In the genomic region with DNA sequence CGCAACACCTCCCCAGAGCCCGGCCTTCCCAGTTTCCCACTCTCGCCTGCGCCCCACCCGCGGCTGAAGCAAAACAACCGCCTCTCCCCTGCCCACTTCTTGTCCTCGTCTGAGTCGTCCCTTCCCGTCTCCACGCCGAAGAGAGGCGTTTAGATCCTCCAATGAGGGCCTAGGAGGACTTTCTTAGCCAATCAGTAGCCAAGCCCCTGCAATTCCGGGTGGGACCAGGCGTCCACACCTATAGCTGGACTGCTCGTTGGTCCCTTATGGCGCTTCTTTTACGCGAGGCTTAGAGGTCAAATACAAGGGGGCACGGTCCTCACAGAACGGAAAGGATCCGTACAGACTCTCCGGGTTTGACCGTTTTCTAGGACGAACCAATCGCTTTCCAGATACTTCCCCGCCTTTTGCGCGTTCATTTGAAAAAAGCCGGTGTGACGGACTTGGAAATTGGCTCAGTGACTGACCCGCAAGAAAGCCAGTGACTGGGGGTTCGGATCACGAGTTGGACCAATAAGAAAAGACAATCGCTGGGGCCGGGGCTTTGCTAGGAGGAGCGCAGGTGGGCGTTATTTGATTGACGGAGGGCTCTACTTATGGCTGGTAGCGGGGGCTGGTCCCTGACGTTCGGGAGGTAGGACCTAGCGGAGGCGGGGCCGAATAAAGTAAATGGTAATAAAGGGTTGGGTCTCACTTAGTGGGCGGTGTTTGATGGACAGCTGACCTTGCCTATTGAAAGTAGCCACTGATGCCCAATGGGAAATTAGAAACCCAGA, we compare ENCODE assay signal across 8 cellular contexts. TPM values are rescaled to one million over a fixed set of nuclear protein-coding genes. Genes with fewer than 3 reads are reported as not detected.
A peak's percentile ranks its signal among the peaks of the same experiment; 100 is the strongest.
DNase-seq lines count a peak whose midpoint lies in the region; ATAC-seq and TF ChIP-seq lines count a peak whose summit lies in the region.

No MANE protein-coding gene starts in this region.

- H3K4me3 ChIP-seq in left ventricle myocardium inferior (peak overlapping the region; percentile 72), upper lobe of right lung (peak overlapping the region; percentile 63)

- peak overlapping the region; percentile 100 for H3K4me3 Mint-ChIP-seq in T-helper 17 cell

- peak overlapping the region; percentile 99 for H3K27ac ChIP-seq in angular gyrus (ENCODE audit: low read depth, low read length)
- H3K27ac ChIP-seq in left ventricle myocardium inferior (replicated peaks): peak overlapping the region; percentile 99
- peak overlapping the region; percentile 99 for H3K27ac ChIP-seq in upper lobe of right lung

- ATAC-seq in HG02885 (IDR thresholded peaks at IDR 0.05; ENCODE audit: poor library complexity, unreplicated experiment) (peak; percentile 81), T-helper 17 cell (peak; percentile 82), upper lobe of right lung (peak; percentile 89)

- no peaks in the 10 kb centered on the region for H3K27me3 ChIP-seq in left ventricle myocardium inferior (ENCODE audit: low read depth)
- H3K27me3 ChIP-seq in upper lobe of right lung: no peaks in the 10 kb centered on the region

- peaks cover 37% of the 10 kb centered on the region for H3K4me1 Mint-ChIP-seq in T-helper 17 cell

- no peaks in the 10 kb centered on the region for H3K27me3 Mint-ChIP-seq in T-helper 17 cell

- H3K36me3 Mint-ChIP-seq in T-helper 17 cell (ENCODE audit: low read depth): peaks cover 8% of the 10 kb centered on the region

- DNase-seq in NCI-H1694 (lab: John Stamatoyannopoulos, UW) (peak; percentile 99), T-helper 17 cell (peak; percentile 88 to 94 (median 89)), left ventricle myocardium inferior (peak; percentile 98), posterior vena cava (ENCODE audit: low spot score) (peak; percentile 99), upper lobe of right lung (peak; percentile 97)

- peak overlapping the region; percentile 99 for H3K27ac Mint-ChIP-seq in T-helper 17 cell

- TF ChIP-seq CTCF in left ventricle myocardium inferior (IDR thresholded peaks at IDR 0.05; ENCODE audit: borderline replicate concordance) (no peak), upper lobe of right lung (IDR thresholded peaks at IDR 0.05) (no peak)

- H3K9me3 ChIP-seq in T-helper 17 cell (ENCODE audit: control insufficient read depth, low read length, poor library complexity, severe bottlenecking) (no peaks in the 10 kb centered on the region), left ventricle myocardium inferior (replicated peaks) (peaks cover 7% of the 10 kb centered on the region), upper lobe of right lung (no peaks in the 10 kb centered on the region)

- TF ChIP-seq POLR2A in GM15510 (IDR thresholded peaks at IDR 0.05; ENCODE audit: borderline replicate concordance, extremely low read depth, insufficient read length): peak; percentile 40

- H3K36me3 ChIP-seq in left ventricle myocardium inferior (no peaks in the 10 kb centered on the region), upper lobe of right lung (no peaks in the 10 kb centered on the region)

- intact Hi-C loops in left ventricle myocardium inferior (cut with micrococcal nuclease) (no loop called here), posterior vena cava (cut with DNase I) (loop anchor here in 1 of 2 donors (10.0 kb wide), 1 partner anchor 83 kb away; no protein-coding TSS in a partner anchor), upper lobe of right lung (cut with DNase I) (no loop called here)

- peaks cover 43% of the 10 kb centered on the region for H3K4me1 ChIP-seq in left ventricle myocardium inferior
- H3K4me1 ChIP-seq in upper lobe of right lung: peaks cover 12% of the 10 kb centered on the region

RNA-seq across cellular contexts. Expression of a gene that starts 0.6 kb away (rescaled TPM):
- 10 to 100 TPM; 72.7 to 82.7 TPM for total RNA-seq in T-helper 17 cell
- 56.2 TPM for total RNA-seq in left ventricle myocardium inferior
- 10 to 100 TPM; 38.3 to 45.0 TPM for total RNA-seq in posterior vena cava
- total RNA-seq in upper lobe of right lung: 45.8 TPM

Comparison
In these comparisons a context has a peak if more than half of its experiments do, and no peak if none do; other contexts are left out.
1. Peak in every context shown above with its lines: DNase-seq, ATAC-seq, H3K4me3 ChIP-seq and H3K27ac ChIP-seq.